12 cellular contexts compared by ENCODE assay signal in the genomic region with DNA sequence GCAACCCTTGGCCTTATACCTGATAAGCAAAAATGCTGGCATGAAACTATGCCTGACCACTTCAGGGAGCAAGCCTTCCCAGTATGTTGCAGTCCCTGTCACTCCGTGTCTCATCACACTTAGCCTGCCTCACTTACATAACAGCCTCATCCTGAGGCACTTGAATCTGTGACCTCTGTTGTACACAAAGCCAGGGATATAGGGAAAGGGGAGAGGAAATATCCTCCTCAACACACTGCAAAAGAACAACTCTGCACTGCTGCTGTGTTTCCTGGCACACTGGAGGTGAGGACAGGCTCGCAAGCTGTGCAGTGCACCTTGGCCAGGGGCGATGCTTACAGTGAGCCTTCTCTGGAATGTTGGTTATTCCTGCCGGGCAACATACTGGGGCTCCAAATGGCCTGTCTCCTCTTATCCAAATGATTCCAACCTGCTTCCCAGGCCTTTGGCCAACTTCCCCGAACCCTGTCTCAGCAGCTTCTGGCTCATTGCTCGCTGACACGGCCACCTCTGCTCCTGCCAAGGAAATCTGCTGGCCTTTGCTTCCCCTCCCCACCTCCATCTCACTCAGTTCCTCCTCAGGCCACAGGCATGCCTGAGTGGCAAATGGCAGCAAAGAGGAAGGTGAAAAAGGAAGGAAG.
DNase-seq lines count a peak whose midpoint lies in the region; ATAC-seq and TF ChIP-seq lines count a peak whose summit lies in the region.
"Had no signal": no experiment of that assay in that cellular context is flagged by ENCODE, and none has a peak within 500 bp of the region (broad histone marks: within the 10 kb centered on the region; RNA-seq: fewer than 3 reads in every experiment).

No MANE protein-coding gene starts in this region.

- H3K4me3 ChIP-seq in fibroblast of the aortic adventitia (ENCODE audit: low read depth, low read length): no peak overlapping the region
- H3K4me3 ChIP-seq in naive thymus-derived CD4-positive, alpha-beta T cell (ENCODE audit: low read length): no peak overlapping the region
- H3K4me3 ChIP-seq: dorsolateral prefrontal cortex had no signal

- no peak overlapping the region for H3K27ac ChIP-seq in naive thymus-derived CD4-positive, alpha-beta T cell (ENCODE audit: low read depth, low read length)

- no TSS peak for BruUV-seq in Calu3 (replicated peaks; lab: Mats Ljungman, UMichigan)

- no peaks in the 10 kb centered on the region for H3K9me3 ChIP-seq in naive thymus-derived CD4-positive, alpha-beta T cell (ENCODE audit: control insufficient read depth in 2 of 3, low read length in 3 of 3)

- no peaks in the 10 kb centered on the region for H3K36me3 ChIP-seq in naive thymus-derived CD4-positive, alpha-beta T cell (ENCODE audit: control insufficient read depth in 2 of 3, insufficient read depth in 3 of 3, low read length in 3 of 3)

- peaks cover 4% of the 10 kb centered on the region for H3K36me3 Mint-ChIP-seq in Calu3 (ENCODE audit: insufficient read depth, unreplicated experiment)
- peaks cover 0 to 4% (median 0%) of the 10 kb centered on the region in 5 donors for H3K36me3 Mint-ChIP-seq in naive thymus-derived CD4-positive, alpha-beta T cell
- H3K36me3 Mint-ChIP-seq: stimulated activated memory B cell treated with anti-CD40 and anti-IgM and Interleukin-4, amounts not matched to agents 10 μg/mL and 1 μg/mL and 100 μg/mL, for 72 hours had no signal

- CTCF ChIA-PET in Calu3 (lab: Charles Lee): no interaction called here
- CTCF ChIA-PET in naive thymus-derived CD4-positive, alpha-beta T cell (lab: Charles Lee): no interaction called here

- no peaks in the 10 kb centered on the region for H3K27me3 Mint-ChIP-seq in Calu3 (ENCODE audit: unreplicated experiment)
- peaks cover 0 to 7% (median 0%) of the 10 kb centered on the region in 5 donors for H3K27me3 Mint-ChIP-seq in naive thymus-derived CD4-positive, alpha-beta T cell
- H3K27me3 Mint-ChIP-seq: stimulated activated memory B cell treated with anti-CD40 and anti-IgM and Interleukin-4, amounts not matched to agents 10 μg/mL and 1 μg/mL and 100 μg/mL, for 72 hours had no signal

- no peak overlapping the region for H3K27ac Mint-ChIP-seq in Calu3 (ENCODE audit: unreplicated experiment)
- H3K27ac Mint-ChIP-seq in naive thymus-derived CD4-positive, alpha-beta T cell: peak overlapping the region in 1 of 9 donors; percentile 7
- H3K27ac Mint-ChIP-seq: activated naive CD4-positive, alpha-beta T cell treated with anti-CD3 and anti-CD28 coated beads, Interleukin-2, amount 10 ng/mL, durations not matched to agents 7 days and 5 days; stimulated activated memory B cell treated with anti-CD40 and anti-IgM and Interleukin-4, amounts not matched to agents 10 μg/mL and 1 μg/mL and 100 μg/mL, for 72 hours had no signal

- no peak overlapping the region for H3K4me3 Mint-ChIP-seq in Calu3 (ENCODE audit: low read depth, unreplicated experiment)
- no peak overlapping the region for H3K4me3 Mint-ChIP-seq in naive thymus-derived CD4-positive, alpha-beta T cell
- H3K4me3 Mint-ChIP-seq: activated naive CD4-positive, alpha-beta T cell treated with anti-CD3 and anti-CD28 coated beads, Interleukin-2, amount 10 ng/mL, durations not matched to agents 7 days and 5 days; stimulated activated memory B cell treated with anti-CD40 and anti-IgM and Interleukin-4, amounts not matched to agents 10 μg/mL and 1 μg/mL and 100 μg/mL, for 72 hours had no signal

- H3K27me3 ChIP-seq in naive thymus-derived CD4-positive, alpha-beta T cell (ENCODE audit: control insufficient read depth in 2 of 2, insufficient read depth in 2 of 2, low read length in 2 of 2): no peaks in the 10 kb centered on the region
- H3K27me3 ChIP-seq: dorsolateral prefrontal cortex had no signal

- no peak for TF ChIP-seq CTCF in Calu3 (IDR thresholded peaks at IDR 0.05; ENCODE audit: unreplicated experiment)
- TF ChIP-seq CTCF in fibroblast of the aortic adventitia (IDR thresholded peaks at IDR 0.05; ENCODE audit: insufficient read depth, low read length): no peak

- peaks cover 31 to 34% of the 10 kb centered on the region in 2 donors for H3K4me1 ChIP-seq in naive thymus-derived CD4-positive, alpha-beta T cell (ENCODE audit: control insufficient read depth in 2 of 2, insufficient read depth in 2 of 2, low read length in 2 of 2)

- intact Hi-C loops in Calu3 (cut with micrococcal nuclease; ENCODE audit: unreplicated experiment): no loop called here
- intact Hi-C loops in naive thymus-derived CD4-positive, alpha-beta T cell (cut with micrococcal nuclease): no loop called here

- peaks cover 26% of the 10 kb centered on the region for H3K4me1 Mint-ChIP-seq in Calu3 (ENCODE audit: low read depth, unreplicated experiment)
- peaks cover 34 to 72% (median 66%) of the 10 kb centered on the region in 7 donors for H3K4me1 Mint-ChIP-seq in naive thymus-derived CD4-positive, alpha-beta T cell

- POLR2A ChIA-PET in naive thymus-derived CD4-positive, alpha-beta T cell (lab: Charles Lee): no interaction called here

- H3K9me3 Mint-ChIP-seq in Calu3 (ENCODE audit: low read depth, unreplicated experiment): no peaks in the 10 kb centered on the region
- H3K9me3 Mint-ChIP-seq in naive thymus-derived CD4-positive, alpha-beta T cell: no peaks in the 10 kb centered on the region
- H3K9me3 Mint-ChIP-seq: activated naive CD4-positive, alpha-beta T cell treated with anti-CD3 and anti-CD28 coated beads, Interleukin-2, amount 10 ng/mL, durations not matched to agents 7 days and 5 days; stimulated activated memory B cell treated with anti-CD40 and anti-IgM and Interleukin-4, amounts not matched to agents 10 μg/mL and 1 μg/mL and 100 μg/mL, for 72 hours had no signal

- DNase-seq in Calu3: peak; percentile 20
- peak; percentile 71 for DNase-seq in fibroblast of the aortic adventitia (ENCODE audit: low read depth)
- DNase-seq in naive thymus-derived CD4-positive, alpha-beta T cell: no peak
- no peak for DNase-seq in Kasumi-1 (lab: John Stamatoyannopoulos, UW)
- no peak for DNase-seq in activated CD4-positive, alpha-beta T cell treated with anti-CD3 and anti-CD28 coated beads, Interleukin-2, amount 50 U/mL, for 48 hours
- DNase-seq in activated gamma-delta T cell (lab: John Stamatoyannopoulos, UW): no peak
- no peak for DNase-seq in DMS79 (lab: John Stamatoyannopoulos, UW)
- DNase-seq: activated naive CD4-positive, alpha-beta T cell treated with anti-CD3 and anti-CD28 coated beads, Interleukin-2, amount 10 ng/mL, durations not matched to agents 7 days and 5 days; GF-D8 had no signal

- peak; percentile 86 for ATAC-seq in SK-N-SH treated with all-trans-retinoic acid at 6 μM for 48 hours
- ATAC-seq in naive thymus-derived CD4-positive, alpha-beta T cell: peak; percentile 38
- ATAC-seq: stimulated activated memory B cell treated with anti-CD40 and anti-IgM and Interleukin-4, amounts not matched to agents 10 μg/mL and 1 μg/mL and 100 μg/mL, for 72 hours had no signal

TF ChIP-seq in SK-N-SH treated with all-trans-retinoic acid at 6 μM for 48 hours, 23 proteins besides CTCF, POLR2A, EP300 and RAD21 (continues in another document):
- TF ChIP-seq TCF4 (CRISPR knock-in tag; IDR thresholded peaks at IDR 0.05; ENCODE audit: borderline replicate concordance): no peak
- no peak for TF ChIP-seq GLIS3 (CRISPR knock-in tag; IDR thresholded peaks at IDR 0.05)
- TF ChIP-seq SNAI2 (CRISPR knock-in tag; IDR thresholded peaks at IDR 0.05): no peak
- no peak for TF ChIP-seq ISL1 (CRISPR knock-in tag; IDR thresholded peaks at IDR 0.05)
- TF ChIP-seq, protein P1, sequence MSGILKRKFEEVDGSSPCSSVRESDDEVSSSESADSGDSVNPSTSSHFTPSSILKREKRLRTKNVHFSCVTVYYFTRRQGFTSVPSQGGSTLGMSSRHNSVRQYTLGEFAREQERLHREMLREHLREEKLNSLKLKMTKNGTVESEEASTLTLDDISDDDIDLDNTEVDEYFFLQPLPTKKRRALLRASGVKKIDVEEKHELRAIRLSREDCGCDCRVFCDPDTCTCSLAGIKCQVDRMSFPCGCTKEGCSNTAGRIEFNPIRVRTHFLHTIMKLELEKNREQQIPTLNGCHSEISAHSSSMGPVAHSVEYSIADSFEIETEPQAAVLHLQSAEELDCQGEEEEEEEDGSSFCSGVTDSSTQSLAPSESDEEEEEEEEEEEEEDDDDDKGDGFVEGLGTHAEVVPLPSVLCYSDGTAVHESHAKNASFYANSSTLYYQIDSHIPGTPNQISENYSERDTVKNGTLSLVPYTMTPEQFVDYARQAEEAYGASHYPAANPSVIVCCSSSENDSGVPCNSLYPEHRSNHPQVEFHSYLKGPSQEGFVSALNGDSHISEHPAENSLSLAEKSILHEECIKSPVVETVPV (CRISPR knock-in tag; IDR thresholded peaks at IDR 0.05): no peak
- TF ChIP-seq, protein P2, sequence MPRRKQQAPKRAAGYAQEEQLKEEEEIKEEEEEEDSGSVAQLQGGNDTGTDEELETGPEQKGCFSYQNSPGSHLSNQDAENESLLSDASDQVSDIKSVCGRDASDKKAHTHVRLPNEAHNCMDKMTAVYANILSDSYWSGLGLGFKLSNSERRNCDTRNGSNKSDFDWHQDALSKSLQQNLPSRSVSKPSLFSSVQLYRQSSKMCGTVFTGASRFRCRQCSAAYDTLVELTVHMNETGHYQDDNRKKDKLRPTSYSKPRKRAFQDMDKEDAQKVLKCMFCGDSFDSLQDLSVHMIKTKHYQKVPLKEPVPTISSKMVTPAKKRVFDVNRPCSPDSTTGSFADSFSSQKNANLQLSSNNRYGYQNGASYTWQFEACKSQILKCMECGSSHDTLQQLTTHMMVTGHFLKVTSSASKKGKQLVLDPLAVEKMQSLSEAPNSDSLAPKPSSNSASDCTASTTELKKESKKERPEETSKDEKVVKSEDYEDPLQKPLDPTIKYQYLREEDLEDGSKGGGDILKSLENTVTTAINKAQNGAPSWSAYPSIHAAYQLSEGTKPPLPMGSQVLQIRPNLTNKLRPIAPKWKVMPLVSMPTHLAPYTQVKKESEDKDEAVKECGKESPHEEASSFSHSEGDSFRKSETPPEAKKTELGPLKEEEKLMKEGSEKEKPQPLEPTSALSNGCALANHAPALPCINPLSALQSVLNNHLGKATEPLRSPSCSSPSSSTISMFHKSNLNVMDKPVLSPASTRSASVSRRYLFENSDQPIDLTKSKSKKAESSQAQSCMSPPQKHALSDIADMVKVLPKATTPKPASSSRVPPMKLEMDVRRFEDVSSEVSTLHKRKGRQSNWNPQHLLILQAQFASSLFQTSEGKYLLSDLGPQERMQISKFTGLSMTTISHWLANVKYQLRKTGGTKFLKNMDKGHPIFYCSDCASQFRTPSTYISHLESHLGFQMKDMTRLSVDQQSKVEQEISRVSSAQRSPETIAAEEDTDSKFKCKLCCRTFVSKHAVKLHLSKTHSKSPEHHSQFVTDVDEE (CRISPR knock-in tag; IDR thresholded peaks at IDR 0.05): no peak
- TF ChIP-seq OSR1 (CRISPR knock-in tag; IDR thresholded peaks at IDR 0.05): no peak
- TF ChIP-seq ZC3H10 (CRISPR knock-in tag; IDR thresholded peaks at IDR 0.05): no peak
- no peak for TF ChIP-seq ZNF8 (CRISPR knock-in tag; IDR thresholded peaks at IDR 0.05)
- TF ChIP-seq ZFP30 (CRISPR knock-in tag; IDR thresholded peaks at IDR 0.05): no peak

Comparison
In these comparisons a context has a peak if more than half of its experiments do, and no peak if none do; other contexts are left out.
1. DNase-seq: peak in Calu3 (single experiment) and fibroblast of the aortic adventitia (single experiment); none in naive thymus-derived CD4-positive, alpha-beta T cell (0 of 9), Kasumi-1 (0 of 2), activated CD4-positive, alpha-beta T cell treated with anti-CD3 and anti-CD28 coated beads, Interleukin-2, amount 50 U/mL, for 48 hours (0 of 2), activated gamma-delta T cell (single experiment) and DMS79 (single experiment).